8 cellular contexts compared by ENCODE assay signal in the genomic region with DNA sequence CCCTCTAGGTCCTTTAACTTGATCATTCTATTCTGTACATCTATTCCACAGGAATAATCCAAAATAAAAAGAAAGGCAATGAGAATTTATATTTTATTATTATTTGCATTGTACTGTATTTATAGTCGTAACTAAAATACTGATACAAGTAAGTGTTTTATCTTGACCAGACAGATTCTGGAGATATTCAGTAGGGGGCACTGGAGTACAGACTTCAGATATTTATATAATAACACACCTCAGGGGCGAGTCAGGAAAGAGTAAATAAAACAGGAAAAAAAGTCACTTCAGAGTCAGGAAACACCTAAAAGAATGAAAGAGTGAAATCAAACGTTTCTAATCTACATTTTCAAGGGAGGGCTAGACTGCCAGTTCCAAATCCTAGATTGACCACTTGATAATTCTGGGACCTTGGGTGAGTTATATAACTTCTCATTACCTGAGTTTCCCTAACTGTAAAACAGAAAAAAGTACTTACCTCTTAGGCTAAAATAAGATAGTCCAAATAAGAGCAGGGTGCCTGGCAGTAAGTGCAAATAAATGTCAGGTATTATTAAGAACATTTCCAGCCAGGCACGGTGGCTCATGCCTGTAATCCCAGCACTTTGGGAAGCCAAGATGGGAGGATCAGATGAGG. TPM values are rescaled to one million over a fixed set of nuclear protein-coding genes. Genes with fewer than 3 reads are reported as not detected.
DNase-seq lines count a peak whose midpoint lies in the region; ATAC-seq and TF ChIP-seq lines count a peak whose summit lies in the region.

No MANE protein-coding gene starts in this region.

- peaks cover 9% of the 10 kb centered on the region for H3K4me1 ChIP-seq in GM23248 (ENCODE audit: insufficient read depth)
- no peaks in the 10 kb centered on the region for H3K4me1 ChIP-seq in body of pancreas

- TF ChIP-seq POLR2A in body of pancreas (IDR thresholded peaks at IDR 0.05): no peak
- no peak for TF ChIP-seq POLR2A in GM18505 (IDR thresholded peaks at IDR 0.05; ENCODE audit: borderline replicate concordance, extremely low read depth, insufficient read depth, insufficient read length)

- no peak overlapping the region for H2AFZ ChIP-seq in GM23248

- no peak overlapping the region for H3K4me3 ChIP-seq in GM23248
- no peak overlapping the region for H3K4me3 ChIP-seq in body of pancreas

- H4K20me1 ChIP-seq in GM23248 (ENCODE audit: insufficient read depth): no peaks in the 10 kb centered on the region

- intact Hi-C loops in body of pancreas (cut with DNase I): no loop called here

- in situ Hi-C loops in GM23248 (cut with MboI): no loop called here

- 39 to 42% methylated on average over 4 of the region's 4 CpGs for WGBS in GM23248 (ENCODE audit: low coverage in 1 of 2, low lambda C conversion rate in 2 of 2, missing lambda C conversion rate in 2 of 2), 2 experiments
- 13 to 17% methylated on average over 4 of the region's 4 CpGs for WGBS in body of pancreas, 2 donors

- TF ChIP-seq CTCF in body of pancreas (IDR thresholded peaks at IDR 0.05): peak in 6 of 7 experiments; percentile 34 to 69 (median 65)

- H3F3A ChIP-seq in GM23248 (ENCODE audit: insufficient read depth): peaks cover 25% of the 10 kb centered on the region

- DNase-seq in AML-193 (lab: John Stamatoyannopoulos, UW) (peak; percentile 21 to 52), GM23248 (peak; percentile 60), NCI-H446 (lab: John Stamatoyannopoulos, UW) (peak; percentile 4 to 57), body of pancreas (peak in 1 of 4 donors; percentile 34), left lobe of liver (ENCODE audit: low spot score) (no peak)

- H3K9ac ChIP-seq in GM23248: no peak overlapping the region

- H3K27ac ChIP-seq in GM23248: no peak overlapping the region
- H3K27ac ChIP-seq in body of pancreas: peak overlapping the region in 1 of 4 donors; percentile 32

- H3K27me3 ChIP-seq in GM23248 (replicated peaks; ENCODE audit: insufficient read depth) (no peaks in the 10 kb centered on the region), body of pancreas (no peaks in the 10 kb centered on the region)

- H3K9me3 ChIP-seq in GM23248 (ENCODE audit: low read depth): no peaks in the 10 kb centered on the region
- H3K9me3 ChIP-seq in body of pancreas: no peaks in the 10 kb centered on the region

- no peaks in the 10 kb centered on the region for H3K9me2 ChIP-seq in GM23248 (ENCODE audit: insufficient read depth)

- ATAC-seq in body of pancreas (peak; percentile 75), left lobe of liver (peak; percentile 85), GM18868 (IDR thresholded peaks at IDR 0.05; ENCODE audit: unreplicated experiment) (no peak), GM18505 (IDR thresholded peaks at IDR 0.05; ENCODE audit: unreplicated experiment) (no peak), GM18511 (IDR thresholded peaks at IDR 0.05; ENCODE audit: unreplicated experiment) (no peak)

- no peaks in the 10 kb centered on the region for H3K79me2 ChIP-seq in GM23248 (ENCODE audit: insufficient read depth)

- peaks cover 48% of the 10 kb centered on the region for H3K36me3 ChIP-seq in GM23248 (ENCODE audit: low read depth)
- H3K36me3 ChIP-seq in body of pancreas (replicated peaks in 1 of 2; ENCODE audit: insufficient read depth in 1 of 2, low read depth in 2 of 2): peaks cover 0 to 22% of the 10 kb centered on the region in 2 donors

- H3K4me2 ChIP-seq in GM23248 (ENCODE audit: unreplicated experiment): no peak overlapping the region

RNA-seq across cellular contexts. Expression of a gene that starts 31.1 kb away (rescaled TPM):
- 2.1 TPM in 2 replicates for total RNA-seq in GM23248 (2014; rRNA removed; shearing (Covaris generic))
- 14.4 and 14.7 TPM in 2 replicates for polyA plus RNA-seq in GM23248 (2016; fragmentation: Nextera tagmentation; extraction: Ambion mirVana)
- total RNA-seq in body of pancreas: 1 to 10 TPM; 1.3 to 3.9 TPM
- total RNA-seq in left lobe of liver: 6.6 TPM

RNA-seq across cellular contexts. Expression of a gene that starts 56.4 kb away (rescaled TPM):
- total RNA-seq in GM23248 (2014; rRNA removed; shearing (Covaris generic)): 24.4 and 34.3 TPM in 2 replicates
- 9.8 and 10.0 TPM in 2 replicates for polyA plus RNA-seq in GM23248 (2016; fragmentation: Nextera tagmentation; extraction: Ambion mirVana)
- total RNA-seq in body of pancreas (10 to 100 TPM; 11.5 to 13.5 TPM), left lobe of liver (19.4 TPM)

Comparison
In these comparisons a context has a peak if more than half of its experiments do, and no peak if none do; other contexts are left out.
1. ATAC-seq: peak in body of pancreas (single experiment) and left lobe of liver (single experiment); none in GM18868 (single experiment), GM18505 (single experiment) and GM18511 (single experiment).